Comparison of ENCODE assay signal across 16 cellular contexts in genomic region chr9:133063159-133063499, GRCh38.
"Had no signal": no experiment of that assay in that cellular context is flagged by ENCODE, and none has a peak within 500 bp of the region (broad histone marks: within the 10 kb centered on the region; RNA-seq: fewer than 3 reads in every experiment).

No MANE protein-coding gene starts in this region.

- H3K4me3 Mint-ChIP-seq: neural crest cell; stimulated activated memory B cell treated with anti-CD40 and anti-IgM and Interleukin-4, amounts not matched to agents 10 μg/mL and 1 μg/mL and 100 μg/mL, for 72 hours had no signal

- H3K27ac Mint-ChIP-seq: progenitor cell of endocrine pancreas; stimulated activated memory B cell treated with anti-CD40 and anti-IgM and Interleukin-4, amounts not matched to agents 10 μg/mL and 1 μg/mL and 100 μg/mL, for 72 hours had no signal

- H3K9me3 Mint-ChIP-seq: naive thymus-derived CD8-positive, alpha-beta T cell; neural crest cell; stimulated activated memory B cell treated with anti-CD40 and anti-IgM and Interleukin-4, amounts not matched to agents 10 μg/mL and 1 μg/mL and 100 μg/mL, for 72 hours had no signal

- ATAC-seq: gastrocnemius medialis; left lung; mucosa of descending colon; naive thymus-derived CD8-positive, alpha-beta T cell; right cardiac atrium; stimulated activated memory B cell treated with anti-CD40 and anti-IgM and Interleukin-4, amounts not matched to agents 10 μg/mL and 1 μg/mL and 100 μg/mL, for 72 hours had no signal

- DNase-seq: effector memory CD4-positive, alpha-beta T cell; gastrocnemius medialis; islet precursor cell; mucosa of descending colon; naive thymus-derived CD8-positive, alpha-beta T cell; nucleus accumbens; ovary; right cardiac atrium; small intestine; stimulated activated CD4-positive, alpha-beta T cell treated with anti-CD3 and anti-CD28 coated beads, Interleukin-4, amount 100 ng/mL, for 1 hour; stimulated activated CD8-positive, alpha-beta memory T cell treated with anti-CD3 and anti-CD28 coated beads, Interleukin-4, amount 100 ng/mL, for 48 hours; trophoblast cell had no signal

- H3K36me3 Mint-ChIP-seq: naive thymus-derived CD8-positive, alpha-beta T cell had no signal

- H3K27me3 Mint-ChIP-seq: naive thymus-derived CD8-positive, alpha-beta T cell; progenitor cell of endocrine pancreas; stimulated activated memory B cell treated with anti-CD40 and anti-IgM and Interleukin-4, amounts not matched to agents 10 μg/mL and 1 μg/mL and 100 μg/mL, for 72 hours had no signal
